In the genomic region with DNA sequence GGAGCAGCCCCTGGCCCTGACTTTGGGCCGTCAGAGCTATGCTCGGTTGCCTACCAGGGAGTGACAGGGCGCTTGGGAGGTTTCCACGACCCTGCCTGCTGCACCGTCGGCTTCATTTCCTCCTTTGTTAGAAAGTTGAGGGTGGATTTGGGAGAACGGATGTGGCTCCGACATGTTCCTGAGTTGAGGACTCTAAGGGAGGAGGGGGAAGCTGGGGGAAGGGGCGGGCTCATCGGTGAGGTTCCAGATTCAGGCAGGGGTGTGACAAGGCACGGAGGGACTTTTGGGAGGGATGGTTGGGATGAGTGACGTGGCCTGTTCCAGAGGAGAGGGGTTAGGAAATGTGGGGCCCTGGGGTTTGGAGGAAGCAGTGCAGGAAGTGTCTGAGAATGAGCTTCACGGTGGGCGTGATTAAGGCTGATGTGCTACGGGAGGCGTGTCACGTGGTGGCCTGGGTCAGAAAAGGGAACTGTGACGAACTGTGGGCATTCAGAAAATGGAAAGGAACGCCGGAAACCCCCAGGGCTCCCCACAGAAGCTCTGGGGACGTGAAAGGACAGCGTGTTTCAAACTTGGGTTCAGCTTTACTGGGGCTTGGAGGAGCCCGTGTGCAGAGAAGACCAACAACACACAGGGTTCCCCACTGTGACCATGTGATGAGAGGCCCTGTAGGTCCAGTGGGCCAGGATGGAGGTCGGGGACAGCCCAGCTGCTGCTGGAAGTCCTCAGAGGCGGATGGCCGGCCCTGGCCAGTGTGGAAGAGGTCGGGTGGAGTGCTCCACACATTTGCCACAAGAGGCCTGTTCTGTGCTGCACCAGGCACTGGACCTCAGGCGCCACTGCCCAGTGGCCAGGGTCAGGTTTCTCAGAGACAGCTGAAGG, we compare ENCODE assay signal across 8 cellular contexts. TPM values are rescaled to one million over a fixed set of nuclear protein-coding genes. Genes with fewer than 3 reads are reported as not detected.
DNase-seq lines count a peak whose midpoint lies in the region; ATAC-seq, FAIRE-seq and TF ChIP-seq lines count a peak whose summit lies in the region.

No MANE protein-coding gene starts in this region.

- in situ Hi-C loops in astrocyte of the spinal cord (cut with HindIII; ENCODE audit: low sequenced_read_pairs), result no loop called here

- H3K4me3 Mint-ChIP-seq in T-helper 1 cell treated with Interleukin-12 subunit alpha and Interleukin-12 subunit beta and Interleukin-4 antibody, amounts not matched to agents 30 μg/mL and 1 μg/mL, for 36 hours, result peak overlapping the region; percentile 79

- H3K4me3 ChIP-seq in astrocyte of the spinal cord (ENCODE audit: low read depth, low read length), result no peak overlapping the region

- no peaks in the 10 kb centered on the region for H3K9me3 Mint-ChIP-seq in T-helper 1 cell treated with Interleukin-12 subunit alpha and Interleukin-12 subunit beta and Interleukin-4 antibody, amounts not matched to agents 30 μg/mL and 1 μg/mL, for 36 hours

- peak; percentile 69 for ATAC-seq in HG02938 (IDR thresholded peaks at IDR 0.05; ENCODE audit: unreplicated experiment)

- FAIRE-seq in GM18507 (lab: Jason Lieb, UNC), result peak; percentile 99

- no peak for TF ChIP-seq CTCF in astrocyte of the spinal cord (IDR thresholded peaks at IDR 0.05; ENCODE audit: low read depth, low read length)

- no peaks in the 10 kb centered on the region for H3K27me3 Mint-ChIP-seq in T-helper 1 cell treated with Interleukin-12 subunit alpha and Interleukin-12 subunit beta and Interleukin-4 antibody, amounts not matched to agents 30 μg/mL and 1 μg/mL, for 36 hours (ENCODE audit: low read depth)

- H3K36me3 Mint-ChIP-seq in T-helper 1 cell treated with Interleukin-12 subunit alpha and Interleukin-12 subunit beta and Interleukin-4 antibody, amounts not matched to agents 30 μg/mL and 1 μg/mL, for 36 hours (ENCODE audit: low read depth), result peaks cover 2% of the 10 kb centered on the region

- DNase-seq in GM18507 (ENCODE audit: extremely low spot score, insufficient read length, low read depth) (peak; percentile 77), astrocyte of the spinal cord (ENCODE audit: low read depth, low spot score) (peak; percentile 44), midbrain (lab: John Stamatoyannopoulos, UW) (peak; percentile 29), NCI-H2196 (lab: John Stamatoyannopoulos, UW; ENCODE audit: unreplicated experiment) (no peak), A172 (ENCODE audit: low spot score) (no peak)
- DNase-seq in stimulated activated CD8-positive, alpha-beta memory T cell treated with anti-CD3 and anti-CD28 coated beads, Interleukin-4, amount 100 ng/mL, for 48 hours, result peak; percentile 80

- peaks cover 48% of the 10 kb centered on the region for H3K4me1 Mint-ChIP-seq in T-helper 1 cell treated with Interleukin-12 subunit alpha and Interleukin-12 subunit beta and Interleukin-4 antibody, amounts not matched to agents 30 μg/mL and 1 μg/mL, for 36 hours (ENCODE audit: low read depth)

- peak overlapping the region; percentile 95 for H3K27ac Mint-ChIP-seq in T-helper 1 cell treated with Interleukin-12 subunit alpha and Interleukin-12 subunit beta and Interleukin-4 antibody, amounts not matched to agents 30 μg/mL and 1 μg/mL, for 36 hours

RNA-seq across cellular contexts. Expression of a gene that starts 2.8 kb away (rescaled TPM):
- total RNA-seq in A172 (2014; rRNA removed; shearing (Covaris generic)), result 2.3 and 6.3 TPM in 2 replicates

Comparison
In these comparisons a context has a peak if more than half of its experiments do, and no peak if none do; other contexts are left out.
1. DNase-seq: peak in GM18507 (single experiment), astrocyte of the spinal cord (single experiment), midbrain (single experiment) and stimulated activated CD8-positive, alpha-beta memory T cell treated with anti-CD3 and anti-CD28 coated beads, Interleukin-4, amount 100 ng/mL, for 48 hours (single experiment); none in NCI-H2196 (single experiment) and A172 (single experiment).